Comparison of ENCODE assay signal across 7 cellular contexts in the genomic region with DNA sequence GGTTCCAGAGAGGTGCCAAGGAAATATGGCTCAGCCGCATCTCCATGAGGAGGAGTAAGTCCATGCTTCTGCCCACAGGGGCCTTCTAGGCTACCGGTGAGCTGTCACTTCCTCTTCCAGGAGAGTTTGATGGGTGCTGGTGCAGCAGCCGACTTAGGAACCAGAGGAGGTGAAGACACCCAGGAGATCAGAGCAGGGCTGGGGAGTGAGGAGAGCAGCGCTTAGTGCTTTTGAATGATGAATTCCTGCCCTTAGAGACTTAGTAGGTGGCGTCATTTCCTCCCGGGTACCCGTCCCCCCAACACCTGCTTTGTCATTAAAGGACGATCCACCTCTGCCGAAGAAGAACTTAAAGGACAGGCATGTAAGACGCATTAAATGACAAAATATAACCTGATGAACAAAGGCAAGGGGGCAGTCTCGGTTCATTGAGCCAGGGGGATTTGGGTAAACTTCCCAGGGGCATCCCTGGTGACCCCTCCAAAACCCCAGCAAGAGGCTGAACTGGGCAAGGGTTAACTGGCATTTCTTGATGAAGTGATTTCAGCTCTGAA.
A peak's percentile ranks its signal among the peaks of the same experiment; 100 is the strongest.
DNase-seq lines count a peak whose midpoint lies in the region; ATAC-seq, FAIRE-seq and TF ChIP-seq lines count a peak whose summit lies in the region.

No MANE protein-coding gene starts in this region.

- H4K20me1 ChIP-seq in OCI-LY3 (ENCODE audit: insufficient read depth, low read length): no peaks in the 10 kb centered on the region
- no peaks in the 10 kb centered on the region for H4K20me1 ChIP-seq in Karpas-422 (ENCODE audit: insufficient read depth, low read depth, low read length)

- H3K79me2 ChIP-seq in OCI-LY3 (ENCODE audit: low read length) (no peaks in the 10 kb centered on the region), Karpas-422 (ENCODE audit: low read length) (no peaks in the 10 kb centered on the region)

- TF ChIP-seq CTCF in OCI-LY3 (IDR thresholded peaks at IDR 0.05; ENCODE audit: low read depth, low read length): no peak
- TF ChIP-seq CTCF in pancreas (IDR thresholded peaks at IDR 0.05): no peak

- H3K9me2 ChIP-seq in Karpas-422 (replicated peaks; ENCODE audit: insufficient read depth, low read length): no peaks in the 10 kb centered on the region

- DNase-seq in epithelial cell of prostate (ENCODE audit: low read depth, low spot score): no peak
- peak; percentile 8 to 44 for DNase-seq in stimulated activated CD4-positive, alpha-beta T cell treated with anti-CD3 and anti-CD28 coated beads, Interleukin-4, amount 100 ng/mL, for 4 hours
- no peak for DNase-seq in pancreas
- DNase-seq in Karpas-422: no peak

- H3K9ac ChIP-seq in OCI-LY3 (ENCODE audit: low read length): peak overlapping the region; percentile 61
- H3K9ac ChIP-seq in Karpas-422 (ENCODE audit: low read length): no peak overlapping the region

- peaks cover 10% of the 10 kb centered on the region for H3K27me3 ChIP-seq in OCI-LY3 (ENCODE audit: low read depth, low read length)
- H3K27me3 ChIP-seq in pancreas: no peaks in the 10 kb centered on the region
- H3K27me3 ChIP-seq in Karpas-422 (ENCODE audit: low read length): no peaks in the 10 kb centered on the region

- no peak overlapping the region for H3K27ac ChIP-seq in OCI-LY3 (ENCODE audit: low read length)
- peak overlapping the region; percentile 74 for H3K27ac ChIP-seq in epithelial cell of prostate
- H3K27ac ChIP-seq in pancreas: peak overlapping the region in 1 of 4 donors; percentile 57
- no peak overlapping the region for H3K27ac ChIP-seq in Karpas-422 (ENCODE audit: low read length)

- H3K4me1 ChIP-seq in OCI-LY3 (ENCODE audit: low read length) (peaks cover 26% of the 10 kb centered on the region), pancreas (peaks cover 0 to 3% (median 0%) of the 10 kb centered on the region in 3 donors), Karpas-422 (ENCODE audit: low read length) (peaks cover 6% of the 10 kb centered on the region)

- H3K9me3 ChIP-seq in OCI-LY3 (ENCODE audit: insufficient read depth, low read length) (no peaks in the 10 kb centered on the region), pancreas (no peaks in the 10 kb centered on the region), Karpas-422 (ENCODE audit: low read length) (no peaks in the 10 kb centered on the region)

- no peak for FAIRE-seq in pancreas (lab: Jason Lieb, UNC)

- ATAC-seq in GM21717 (IDR thresholded peaks at IDR 0.05; ENCODE audit: unreplicated experiment) (peak; percentile 64), pancreas (no peak), GM21528 (IDR thresholded peaks at IDR 0.05; ENCODE audit: low FRiP score, unreplicated experiment) (no peak)

- H3K4me3 ChIP-seq in OCI-LY3 (ENCODE audit: low read length) (peak overlapping the region; percentile 85), pancreas (peak overlapping the region in 1 of 4 donors; percentile 43), Karpas-422 (ENCODE audit: low read length) (no peak overlapping the region)

- H2AFZ ChIP-seq in OCI-LY3 (ENCODE audit: low read depth, low read length): peak overlapping the region; percentile 80
- H2AFZ ChIP-seq in Karpas-422 (ENCODE audit: low read length): no peak overlapping the region

- H3K4me2 ChIP-seq in OCI-LY3 (ENCODE audit: low read length) (peak overlapping the region; percentile 94), Karpas-422 (ENCODE audit: low read depth, low read length, poor library complexity, severe bottlenecking) (no peak overlapping the region)

- no peaks in the 10 kb centered on the region for H3K36me3 ChIP-seq in OCI-LY3 (replicated peaks; ENCODE audit: low read depth, low read length)
- H3K36me3 ChIP-seq in pancreas: no peaks in the 10 kb centered on the region
- no peaks in the 10 kb centered on the region for H3K36me3 ChIP-seq in Karpas-422 (ENCODE audit: insufficient read depth, low read length)

- 79 to 80% methylated on average over 11 of the region's 11 CpGs for WGBS in pancreas, 2 donors

- intact Hi-C loops in pancreas (cut with DNase I): no loop called here

Comparison
In these comparisons a context has a peak if more than half of its experiments do, and no peak if none do; other contexts are left out.
1. DNase-seq: peak in stimulated activated CD4-positive, alpha-beta T cell treated with anti-CD3 and anti-CD28 coated beads, Interleukin-4, amount 100 ng/mL, for 4 hours (2 of 2); none in epithelial cell of prostate (single experiment), pancreas (0 of 6) and Karpas-422 (single experiment).